In the genomic region with DNA sequence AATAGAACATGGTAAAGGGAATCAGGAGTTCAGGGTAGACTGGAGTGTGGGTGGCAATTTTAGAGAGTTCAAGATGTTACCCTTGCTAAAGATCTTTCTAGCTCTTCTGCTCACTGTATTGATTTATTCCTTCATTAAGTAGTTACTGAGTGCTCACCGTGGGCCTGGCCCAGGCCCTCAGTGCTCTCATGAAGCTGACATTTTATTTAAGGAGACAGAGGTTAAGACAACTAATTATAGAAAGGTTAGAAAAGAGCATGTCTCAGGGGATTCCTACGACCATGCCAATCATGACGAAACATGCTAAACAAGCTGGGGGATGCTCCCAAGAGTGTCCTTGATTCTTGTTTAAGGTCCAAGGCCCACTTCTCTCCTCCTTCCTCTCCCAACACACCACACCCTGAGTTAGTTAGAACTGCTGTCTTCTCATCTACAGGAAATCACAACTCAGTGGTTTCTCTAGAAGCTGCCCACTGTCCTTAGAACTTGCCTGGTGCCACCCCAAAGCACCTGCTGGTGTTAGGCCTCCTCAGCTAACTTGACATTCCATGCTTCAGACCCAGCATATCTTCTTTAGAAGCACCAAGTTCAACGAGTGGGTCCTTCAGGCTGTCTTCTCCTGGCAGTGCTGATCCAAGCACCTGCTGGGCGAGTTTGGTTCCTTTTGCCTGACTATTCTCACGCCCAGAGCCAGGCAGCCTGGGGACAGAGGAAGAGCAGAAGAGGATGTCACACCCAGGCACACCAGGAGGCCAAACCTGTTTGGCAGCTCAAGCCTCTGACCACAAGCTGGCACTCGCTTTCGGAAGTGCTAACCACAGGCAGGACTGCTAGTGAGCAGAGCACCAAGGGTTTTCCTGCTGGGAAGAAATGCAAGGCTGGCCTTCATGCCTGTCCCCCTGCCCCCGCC, we compare ENCODE assay signal across 8 cellular contexts.
A peak's percentile ranks its signal among the peaks of the same experiment; 100 is the strongest.
DNase-seq lines count a peak whose midpoint lies in the region; ATAC-seq and TF ChIP-seq lines count a peak whose summit lies in the region.

No MANE protein-coding gene starts in this region.

- intact Hi-C loops in Caco-2 (cut with micrococcal nuclease; ENCODE audit: unreplicated experiment) = no loop called here
- intact Hi-C loops in mammary epithelial cell (cut with micrococcal nuclease) = no loop called here

- in situ Hi-C loops in mammary epithelial cell (cut with MboI; ENCODE audit: low sequenced_read_pairs in 2 of 2) = loop anchor here in 1 of 2 donors (25.0 kb wide), 1 partner anchor 193 kb away; no protein-coding TSS in a partner anchor

- no peaks in the 10 kb centered on the region for H3K79me2 ChIP-seq in Karpas-422 (ENCODE audit: low read length)
- H3K79me2 ChIP-seq in mammary epithelial cell (ENCODE audit: insufficient read depth, low read length) = no peaks in the 10 kb centered on the region

- no peak overlapping the region for H2AFZ ChIP-seq in Karpas-422 (ENCODE audit: low read length)
- H2AFZ ChIP-seq in mammary epithelial cell (ENCODE audit: low read depth, low read length) = no peak overlapping the region

- POLR2A ChIA-PET in Caco-2 (lab: Charles Lee) = no interaction called here

- H3K27me3 Mint-ChIP-seq in Caco-2 (ENCODE audit: insufficient read depth, unreplicated experiment) = no peaks in the 10 kb centered on the region
- peaks cover 45% of the 10 kb centered on the region for H3K27me3 Mint-ChIP-seq in nephron (ENCODE audit: low read depth)

- no peak overlapping the region for H3K27ac Mint-ChIP-seq in Caco-2 (ENCODE audit: unreplicated experiment)
- H3K27ac Mint-ChIP-seq in nephron = peak overlapping the region; percentile 27 to 42 (median 28)

- no peaks in the 10 kb centered on the region for H3K4me1 ChIP-seq in Caco-2
- peaks cover 68% of the 10 kb centered on the region for H3K4me1 ChIP-seq in Karpas-422 (ENCODE audit: low read length)
- peaks cover 4% of the 10 kb centered on the region for H3K4me1 ChIP-seq in mammary epithelial cell (ENCODE audit: insufficient read depth, low read length)

- H3K36me3 ChIP-seq in Caco-2 (ENCODE audit: control insufficient read depth, insufficient read depth, low read length) (no peaks in the 10 kb centered on the region), Karpas-422 (ENCODE audit: insufficient read depth, low read length) (no peaks in the 10 kb centered on the region), mammary epithelial cell (ENCODE audit: insufficient read depth, low read length) (no peaks in the 10 kb centered on the region)

- ATAC-seq in HG03280 (IDR thresholded peaks at IDR 0.05; ENCODE audit: unreplicated experiment) (no peak), GM19452 (IDR thresholded peaks at IDR 0.05; ENCODE audit: unreplicated experiment) (no peak), HG03432 (IDR thresholded peaks at IDR 0.05; ENCODE audit: unreplicated experiment) (no peak)

- TF ChIP-seq CTCF in Caco-2 (IDR thresholded peaks at IDR 0.05; ENCODE audit: insufficient read depth in 1 of 2, low read depth in 1 of 2, low read length in 1 of 2, severe bottlenecking in 1 of 2, unreplicated experiment in 1 of 2) (no peak), mammary epithelial cell (conservative IDR thresholded peaks at IDR 0.05 in 1 of 2, IDR thresholded peaks at IDR 0.05 in 1 of 2; ENCODE audit: extremely low read depth in 1 of 2, insufficient read depth in 1 of 2, low read depth in 1 of 2, low read length in 2 of 2) (no peak), nephron (IDR thresholded peaks at IDR 0.05; ENCODE audit: unreplicated experiment in 3 of 3) (no peak)

- H3K27me3 ChIP-seq in Caco-2 (replicated peaks; ENCODE audit: control insufficient read depth, insufficient read depth, low read length) (no peaks in the 10 kb centered on the region), Karpas-422 (ENCODE audit: low read length) (no peaks in the 10 kb centered on the region), mammary epithelial cell (ENCODE audit: insufficient read depth, low read length) (no peaks in the 10 kb centered on the region)

- H4K20me1 ChIP-seq in Karpas-422 (ENCODE audit: insufficient read depth, low read depth, low read length) = no peaks in the 10 kb centered on the region
- H4K20me1 ChIP-seq in mammary epithelial cell (ENCODE audit: insufficient read depth, low read length) = no peaks in the 10 kb centered on the region

- no peaks in the 10 kb centered on the region for H3K9me3 Mint-ChIP-seq in Caco-2 (ENCODE audit: unreplicated experiment)
- H3K9me3 Mint-ChIP-seq in nephron = no peaks in the 10 kb centered on the region

- H3K27ac ChIP-seq in Karpas-422 (ENCODE audit: low read length) = peak overlapping the region; percentile 95
- no peak overlapping the region for H3K27ac ChIP-seq in mammary epithelial cell (ENCODE audit: insufficient read depth, low read depth, low read length)

- H3K4me3 ChIP-seq in Caco-2 (ENCODE audit: low read depth, low read length) = no peak overlapping the region
- peak overlapping the region; percentile 62 for H3K4me3 ChIP-seq in Karpas-422 (ENCODE audit: low read length)
- H3K4me3 ChIP-seq in mammary epithelial cell (replicated peaks in 1 of 3; ENCODE audit: insufficient read depth in 1 of 3, low read depth in 2 of 3, low read length in 3 of 3) = no peak overlapping the region

- WGBS in mammary epithelial cell (ENCODE audit: low coverage, missing lambda C conversion rate) = 39% methylated on average over 6 of the region's 9 CpGs

- H3K9me3 ChIP-seq in Caco-2 (no peaks in the 10 kb centered on the region), Karpas-422 (ENCODE audit: low read length) (no peaks in the 10 kb centered on the region), mammary epithelial cell (replicated peaks; ENCODE audit: insufficient read depth, low read length) (peaks cover 14% of the 10 kb centered on the region)

- no peak overlapping the region for H3K4me3 Mint-ChIP-seq in Caco-2 (ENCODE audit: unreplicated experiment)
- no peak overlapping the region for H3K4me3 Mint-ChIP-seq in nephron

- CTCF ChIA-PET in Caco-2 (lab: Charles Lee) (no interaction called here), mammary epithelial cell (lab: Charles Lee; ENCODE audit: low non-redundant PET) (no interaction called here)

- BruUV-seq in Caco-2 (replicated peaks; lab: Mats Ljungman, UMichigan) = no TSS peak
- no TSS peak for BruUV-seq in mammary epithelial cell (replicated peaks; lab: Mats Ljungman, UMichigan)

- H3K36me3 Mint-ChIP-seq in Caco-2 (ENCODE audit: insufficient read depth, unreplicated experiment) (no peaks in the 10 kb centered on the region), nephron (ENCODE audit: low read depth) (no peaks in the 10 kb centered on the region)

- H3K4me1 Mint-ChIP-seq in Caco-2 (ENCODE audit: low read depth, unreplicated experiment) (peaks cover 5% of the 10 kb centered on the region), nephron (peaks cover 50% of the 10 kb centered on the region)

- dilution Hi-C loops in mammary epithelial cell (cut with HindIII; ENCODE audit: low sequenced_read_pairs) = no loop called here

- H3K9me2 ChIP-seq in Karpas-422 (replicated peaks; ENCODE audit: insufficient read depth, low read length) = no peaks in the 10 kb centered on the region

- H3K9ac ChIP-seq in Karpas-422 (ENCODE audit: low read length) (peak overlapping the region; percentile 74), mammary epithelial cell (ENCODE audit: insufficient read depth, low read length) (no peak overlapping the region)

- DNase-seq in Caco-2 (peak; percentile 15 to 41), Karpas-422 (peak; percentile 83), mammary epithelial cell (peak; percentile 42)
- DNase-seq in stimulated activated naive CD4-positive, alpha-beta T cell (lab: John Stamatoyannopoulos, UW) = no peak

- H3K4me2 ChIP-seq in Karpas-422 (ENCODE audit: low read depth, low read length, poor library complexity, severe bottlenecking) (peak overlapping the region; percentile 79), mammary epithelial cell (ENCODE audit: insufficient read depth, low read depth, low read length) (no peak overlapping the region)

Comparison
In these comparisons a context has a peak if more than half of its experiments do, and no peak if none do; other contexts are left out.
1. DNase-seq: peak in Caco-2 (2 of 2), Karpas-422 (single experiment) and mammary epithelial cell (single experiment); none in stimulated activated naive CD4-positive, alpha-beta T cell (0 of 6).